ENCODE assay signal across 8 cellular contexts in the genomic region with DNA sequence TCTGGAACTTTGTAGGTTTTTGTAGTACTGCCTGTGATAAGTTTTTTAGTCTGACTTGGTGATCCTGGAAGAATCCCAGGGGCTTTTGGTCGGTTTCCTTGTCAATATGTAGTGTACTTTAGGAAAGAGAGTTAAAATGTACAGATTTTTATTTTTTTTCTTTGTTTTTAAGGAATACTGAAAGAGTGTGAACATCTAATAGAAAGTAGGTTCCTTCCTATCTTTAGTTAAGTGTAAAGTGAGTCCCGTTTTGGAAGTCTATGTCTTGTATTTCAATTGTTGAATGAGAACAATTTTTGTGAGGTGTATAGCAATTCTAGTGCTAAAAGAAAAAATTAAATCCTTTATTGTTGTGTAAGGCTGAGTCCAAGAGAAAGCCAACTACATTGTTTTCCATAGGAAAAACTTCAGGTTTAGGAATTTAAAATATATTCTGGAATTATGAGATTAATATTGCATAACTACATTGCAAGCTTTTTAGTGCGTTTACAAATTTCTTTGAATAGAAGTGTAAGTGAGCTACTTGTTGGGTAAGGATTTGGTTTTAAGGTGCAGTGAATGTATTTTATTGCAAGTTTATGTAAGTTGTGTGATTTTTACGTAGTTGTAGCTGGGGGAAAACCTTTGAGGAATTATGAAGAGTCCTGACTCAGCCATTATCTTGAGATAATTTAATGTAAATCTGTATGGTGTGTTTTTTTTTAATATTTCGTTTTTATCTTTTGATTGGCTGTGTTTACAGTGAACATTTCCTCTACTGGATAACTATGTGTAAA. TPM values are rescaled to one million over a fixed set of nuclear protein-coding genes. Genes with fewer than 3 reads are reported as not detected.
DNase-seq lines count a peak whose midpoint lies in the region; ATAC-seq and TF ChIP-seq lines count a peak whose summit lies in the region.

No MANE protein-coding gene starts in this region.

- CTCF ChIA-PET in CD8-positive, alpha-beta T cell (lab: Charles Lee): no interaction called here

- H3K23ac ChIP-seq in neuronal stem cell (ENCODE audit: low read depth, low read length, poor library complexity): no peak overlapping the region

- H3K4me1 ChIP-seq in CD8-positive, alpha-beta T cell (ENCODE audit: insufficient read depth, low read length): peaks cover 58% of the 10 kb centered on the region
- H3K4me1 ChIP-seq in neuronal stem cell (ENCODE audit: control insufficient read depth in 2 of 2, insufficient read depth in 1 of 2, low read depth in 1 of 2, low read length in 2 of 2): peaks cover 1 to 10% of the 10 kb centered on the region in 2 donors

- TF ChIP-seq CTCF in CD8-positive, alpha-beta T cell (IDR thresholded peaks at IDR 0.05): no peak
- TF ChIP-seq CTCF in endothelial cell (IDR thresholded peaks at IDR 0.05; ENCODE audit: unreplicated experiment): no peak

- POLR2A ChIA-PET in CD8-positive, alpha-beta T cell (lab: Charles Lee): interaction anchor here (1.1 to 3.7 kb wide), 4 partner anchors 8 to 1306 kb away, joined by 3 to 22 read pairs (median 8); a partner anchor contains a TSS

- no peak overlapping the region for H2BK12ac ChIP-seq in neuronal stem cell (ENCODE audit: low read length)

- peaks cover 26% of the 10 kb centered on the region for H3K4me1 Mint-ChIP-seq in CD8-positive, alpha-beta T cell (ENCODE audit: low read depth)
- H3K4me1 Mint-ChIP-seq in endothelial cell (ENCODE audit: unreplicated experiment): peaks cover 27% of the 10 kb centered on the region

- intact Hi-C loops in CD8-positive, alpha-beta T cell (cut with DNase I, micrococcal nuclease): loop anchor here (1.0 to 10.0 kb wide), 6 partner anchors 10 to 1937 kb away; a partner anchor contains a TSS

- no peaks in the 10 kb centered on the region for H3K27me3 ChIP-seq in CD8-positive, alpha-beta T cell (ENCODE audit: insufficient read depth, low read length)
- no peaks in the 10 kb centered on the region for H3K27me3 ChIP-seq in neuronal stem cell (ENCODE audit: control insufficient read depth in 3 of 3, insufficient read depth in 3 of 3, low read depth in 1 of 3, low read length in 3 of 3)

- H3K27ac ChIP-seq in CD8-positive, alpha-beta T cell (ENCODE audit: low read depth, low read length): peak overlapping the region; percentile 81
- no peak overlapping the region for H3K27ac ChIP-seq in neuronal stem cell (replicated peaks; ENCODE audit: low read length)

- H2BK15ac ChIP-seq in neuronal stem cell (ENCODE audit: low read length): no peak overlapping the region

- no peak overlapping the region for H3K18ac ChIP-seq in neuronal stem cell (ENCODE audit: low read length)

- peak overlapping the region; percentile 72 for H3K4me3 ChIP-seq in CD8-positive, alpha-beta T cell (ENCODE audit: low read depth, low read length)
- H3K4me3 ChIP-seq in neuronal stem cell (ENCODE audit: low read length in 2 of 2): peak overlapping the region; percentile 85 to 88

- peak overlapping the region; percentile 96 for H3K27ac Mint-ChIP-seq in CD8-positive, alpha-beta T cell
- H3K27ac Mint-ChIP-seq in endothelial cell (ENCODE audit: unreplicated experiment): peak overlapping the region; percentile 95

- no peak overlapping the region for H3K9ac ChIP-seq in neuronal stem cell (ENCODE audit: low read depth, low read length, poor library complexity)

- no peak overlapping the region for H2AFZ ChIP-seq in neuronal stem cell (ENCODE audit: low read length)

- H3K36me3 ChIP-seq in CD8-positive, alpha-beta T cell (ENCODE audit: insufficient read depth, low read length): no peaks in the 10 kb centered on the region
- H3K36me3 ChIP-seq in neuronal stem cell (replicated peaks in 1 of 2; ENCODE audit: control insufficient read depth in 2 of 2, insufficient read depth in 2 of 2, low read length in 2 of 2): no peaks in the 10 kb centered on the region

- H3K27me3 Mint-ChIP-seq in CD8-positive, alpha-beta T cell (ENCODE audit: low read depth): no peaks in the 10 kb centered on the region
- H3K27me3 Mint-ChIP-seq in endothelial cell (ENCODE audit: unreplicated experiment): peaks cover 9% of the 10 kb centered on the region

- no peak overlapping the region for H3K4ac ChIP-seq in neuronal stem cell (ENCODE audit: low read length)

- H2AK5ac ChIP-seq in neuronal stem cell (ENCODE audit: low read depth, low read length): no peak overlapping the region

- no peak for ATAC-seq in CD8-positive, alpha-beta T cell
- no peak for ATAC-seq in HG03139 (IDR thresholded peaks at IDR 0.05; ENCODE audit: unreplicated experiment)
- ATAC-seq in HG03442 (IDR thresholded peaks at IDR 0.05; ENCODE audit: unreplicated experiment): no peak

- DNase-seq in CD8-positive, alpha-beta T cell: no peak
- peak; percentile 75 for DNase-seq in OCI-M1 (lab: John Stamatoyannopoulos, UW)
- DNase-seq in endothelial cell (ENCODE audit: low spot score): no peak
- DNase-seq in neuronal stem cell (ENCODE audit: low spot score): no peak
- DNase-seq in islet precursor cell: no peak
- no peak for DNase-seq in pons (ENCODE audit: low spot score)

- H3K4me2 ChIP-seq in neuronal stem cell (ENCODE audit: insufficient read depth, low read length, poor library complexity, severe bottlenecking): peak overlapping the region; percentile 75

- no peak overlapping the region for H2BK120ac ChIP-seq in neuronal stem cell (ENCODE audit: low read depth, low read length)

- peak overlapping the region; percentile 92 for H3K4me3 Mint-ChIP-seq in CD8-positive, alpha-beta T cell
- peak overlapping the region; percentile 98 for H3K4me3 Mint-ChIP-seq in endothelial cell (ENCODE audit: unreplicated experiment)

- H3K14ac ChIP-seq in neuronal stem cell (ENCODE audit: low read length): no peak overlapping the region

- H3K9me3 Mint-ChIP-seq in CD8-positive, alpha-beta T cell: no peaks in the 10 kb centered on the region
- H3K9me3 Mint-ChIP-seq in endothelial cell (ENCODE audit: unreplicated experiment): no peaks in the 10 kb centered on the region

- H4K8ac ChIP-seq in neuronal stem cell (ENCODE audit: low read depth, low read length): no peak overlapping the region

- peaks cover 5% of the 10 kb centered on the region for H3K36me3 Mint-ChIP-seq in CD8-positive, alpha-beta T cell
- H3K36me3 Mint-ChIP-seq in endothelial cell (ENCODE audit: low read depth, unreplicated experiment): peaks cover 15% of the 10 kb centered on the region

- H4K91ac ChIP-seq in neuronal stem cell (ENCODE audit: low read depth, low read length, poor library complexity): no peak overlapping the region

- H3K79me1 ChIP-seq in neuronal stem cell (ENCODE audit: low read depth, low read length): peaks cover 10% of the 10 kb centered on the region

- H2BK5ac ChIP-seq in neuronal stem cell (ENCODE audit: low read length): no peak overlapping the region

- WGBS in neuronal stem cell (ENCODE audit: extremely low coverage in 2 of 2, insufficient read length in 2 of 2, insufficient replicate concordance in 1 of 2), 2 donors: 100% methylated on average over 1 of the region's 5 CpGs; no CpG with 5 or more reads in 1 of the 2 donors

- no peaks in the 10 kb centered on the region for H3K9me3 ChIP-seq in CD8-positive, alpha-beta T cell (ENCODE audit: low read length)
- no peaks in the 10 kb centered on the region for H3K9me3 ChIP-seq in neuronal stem cell (replicated peaks in 1 of 2; ENCODE audit: control insufficient read depth in 2 of 2, insufficient read depth in 1 of 2, low read depth in 1 of 2, low read length in 2 of 2)

RNA-seq across cellular contexts. Expression of a gene that starts 1.7 kb away (rescaled TPM):
- 100 to 1,000 TPM; 169 to 177 TPM for total RNA-seq in CD8-positive, alpha-beta T cell
- total RNA-seq in endothelial cell (ENCODE audit: unreplicated experiment): 180 TPM
- polyA plus RNA-seq in neuronal stem cell (2013, experiment 1 of 2): 120 TPM
- 126 TPM for polyA plus RNA-seq in neuronal stem cell (2013, experiment 2 of 2)

RNA-seq across cellular contexts. Expression of a gene that starts 29.7 kb away (rescaled TPM):
- total RNA-seq in CD8-positive, alpha-beta T cell: not detected
- total RNA-seq in endothelial cell (ENCODE audit: unreplicated experiment): not detected
- polyA plus RNA-seq in neuronal stem cell (2013, experiment 1 of 2): 0.06 TPM
- 0.06 TPM for polyA plus RNA-seq in neuronal stem cell (2013, experiment 2 of 2)
